ENCODE assay signal across 8 cellular contexts in the genomic region with DNA sequence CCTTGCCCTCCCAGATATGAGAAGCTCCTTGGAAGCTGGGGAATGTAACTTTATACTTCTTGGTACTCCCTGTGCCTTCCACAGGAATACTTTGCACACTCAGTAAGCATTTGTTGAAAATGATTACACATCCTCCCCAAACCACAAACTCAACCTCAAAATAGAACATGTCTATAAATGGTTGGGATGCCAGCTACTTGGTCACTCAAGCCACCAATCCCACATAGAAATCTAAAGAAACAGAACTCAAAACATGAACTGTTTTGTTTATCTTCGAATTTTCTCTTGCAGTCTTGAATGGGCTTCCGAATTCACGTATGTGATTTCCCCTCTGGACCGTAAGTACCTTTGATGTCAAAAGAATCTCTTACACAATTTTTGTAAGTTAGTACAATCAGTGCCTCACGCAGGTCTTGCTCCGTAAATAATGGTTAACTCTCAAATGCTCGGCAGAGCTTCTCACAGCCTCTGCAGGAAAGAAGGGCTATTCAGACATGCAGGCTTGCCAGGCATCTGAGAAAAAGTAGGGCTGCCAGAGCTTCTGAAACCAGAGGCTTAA. TPM values are rescaled to one million over a fixed set of nuclear protein-coding genes. Genes with fewer than 3 reads are reported as not detected.
DNase-seq lines count a peak whose midpoint lies in the region; ATAC-seq and TF ChIP-seq lines count a peak whose summit lies in the region.

No MANE protein-coding gene starts in this region.

- CTCF ChIA-PET in PC-9 (lab: Charles Lee): interaction anchor here (0.8 kb wide), 1 partner anchor 93 kb away, joined by 3 read pairs; no protein-coding TSS in a partner anchor

- no peaks in the 10 kb centered on the region for H3K9me2 ChIP-seq in PC-9 (ENCODE audit: insufficient read depth)

- H3F3A ChIP-seq in PC-9 (ENCODE audit: insufficient read depth, low read depth): peaks cover 25% of the 10 kb centered on the region

- no peak overlapping the region for H2AFZ ChIP-seq in PC-9

- BruUV-seq in PC-9 (replicated peaks; lab: Mats Ljungman, UMichigan): no TSS peak

- ATAC-seq in HG03439 (IDR thresholded peaks at IDR 0.05; ENCODE audit: unreplicated experiment): no peak

- H3K4me1 ChIP-seq in PC-9 (replicated peaks; ENCODE audit: insufficient read depth) (peaks cover 22% of the 10 kb centered on the region), esophagus squamous epithelium (peaks cover 0 to 53% (median 11%) of the 10 kb centered on the region in 3 donors)

- 0 out of 2 replicates have a peak, but pooled peaks cover 12% of the 10 kb centered on the region for H3K79me2 ChIP-seq in PC-9 (ENCODE audit: low read depth)

- intact Hi-C loops in PC-9 (cut with micrococcal nuclease; ENCODE audit: unreplicated experiment): no loop called here
- intact Hi-C loops in esophagus squamous epithelium (cut with DNase I): no loop called here

- 48 to 51% methylated on average over 7 of the region's 7 CpGs for WGBS in esophagus squamous epithelium, 2 donors

- DNase-seq in EL (peak; percentile 94), PC-9 (peak; percentile 2 to 73), esophagus squamous epithelium (lab: John Stamatoyannopoulos, UW) (no peak), renal cortical epithelial cell (ENCODE audit: low read depth) (peak; percentile 97), dermis blood vessel endothelial cell (no peak), G401 (ENCODE audit: low spot score) (no peak), NCI-H2081 (lab: John Stamatoyannopoulos, UW) (no peak)

- H3K27me3 ChIP-seq in PC-9 (ENCODE audit: insufficient read depth, low read depth) (no peaks in the 10 kb centered on the region), esophagus squamous epithelium (no peaks in the 10 kb centered on the region)

- H3K4me3 ChIP-seq in PC-9 (no peak overlapping the region), esophagus squamous epithelium (peak overlapping the region in 1 of 4 donors; percentile 19)

- no peaks in the 10 kb centered on the region for H3K36me3 ChIP-seq in PC-9 (ENCODE audit: low read depth)
- H3K36me3 ChIP-seq in esophagus squamous epithelium: peaks cover 0 to 22% (median 0%) of the 10 kb centered on the region in 3 donors

- POLR2A ChIA-PET in PC-9 (lab: Charles Lee; ENCODE audit: unreplicated experiment): interaction anchor here (0.7 kb wide), 1 partner anchor 131 kb away, joined by 3 read pairs; no protein-coding TSS in a partner anchor

- H4K20me1 ChIP-seq in PC-9 (ENCODE audit: insufficient read depth): no peaks in the 10 kb centered on the region

- TF ChIP-seq CTCF in PC-9 (conservative IDR thresholded peaks at IDR 0.05): no peak
- no peak for TF ChIP-seq CTCF in esophagus squamous epithelium (IDR thresholded peaks at IDR 0.05)

- no peak for TF ChIP-seq POLR2A in esophagus squamous epithelium (IDR thresholded peaks at IDR 0.05)

- H3K27ac ChIP-seq in PC-9: peak overlapping the region; percentile 45
- H3K27ac ChIP-seq in esophagus squamous epithelium: peak overlapping the region; percentile 56 to 86 (median 74)

- in situ Hi-C loops in G401 (cut with HindIII; ENCODE audit: low sequenced_read_pairs): no loop called here

- H3K9me3 ChIP-seq in PC-9 (ENCODE audit: insufficient read depth, low read depth): no peaks in the 10 kb centered on the region
- no peaks in the 10 kb centered on the region for H3K9me3 ChIP-seq in esophagus squamous epithelium

- H3K4me2 ChIP-seq in PC-9: peak overlapping the region; percentile 47

RNA-seq across cellular contexts. Expression of a gene that starts 26.9 kb away (rescaled TPM):
- total RNA-seq in PC-9 (2021) (25.7 and 27.9 TPM in 2 replicates), esophagus squamous epithelium (10 to 100 TPM; 37.0 to 69.6 (median 44.7) TPM), renal cortical epithelial cell (53.0 and 96.6 TPM in 2 replicates), dermis blood vessel endothelial cell (16.7 and 17.4 TPM in 2 replicates)
- total RNA-seq in G401 (2014; rRNA removed; shearing (Covaris generic)): 15.1 and 17.7 TPM in 2 replicates

RNA-seq across cellular contexts. Expression of a gene that starts 55.5 kb away (rescaled TPM):
- 168 and 172 TPM in 2 replicates for total RNA-seq in PC-9 (2021)
- total RNA-seq in esophagus squamous epithelium: 10 to 100 TPM; 31.5 to 57.7 (median 46.8) TPM
- 60.9 and 93.9 TPM in 2 replicates for total RNA-seq in renal cortical epithelial cell
- 45.3 and 55.1 TPM in 2 replicates for total RNA-seq in dermis blood vessel endothelial cell
- 105 and 147 TPM in 2 replicates for total RNA-seq in G401 (2014; rRNA removed; shearing (Covaris generic))

Comparison
In these comparisons a context has a peak if more than half of its experiments do, and no peak if none do; other contexts are left out.
1. DNase-seq: peak in EL (single experiment), PC-9 (2 of 2) and renal cortical epithelial cell (single experiment); none in esophagus squamous epithelium (single experiment), dermis blood vessel endothelial cell (single experiment), G401 (single experiment) and NCI-H2081 (0 of 2).